ENCODE assay signal across 14 cellular contexts in the genomic region with DNA sequence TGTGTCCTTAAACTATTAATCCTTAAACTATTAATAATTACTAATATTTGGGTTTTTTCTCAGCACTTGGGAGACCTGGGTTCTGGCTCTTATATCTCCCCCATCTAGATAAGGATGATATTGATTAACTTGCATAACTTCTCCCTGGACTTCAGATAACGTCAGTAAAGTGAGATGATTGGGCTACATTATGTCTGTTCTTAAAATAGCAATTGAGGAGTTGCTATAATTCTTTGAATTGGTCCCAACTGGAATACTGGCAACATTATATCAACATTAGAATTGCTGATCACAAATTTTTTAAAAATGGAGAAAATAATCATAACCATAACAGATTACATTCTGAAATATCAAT. TPM values are rescaled to one million over a fixed set of nuclear protein-coding genes. Genes with fewer than 3 reads are reported as not detected.
DNase-seq lines count a peak whose midpoint lies in the region; ATAC-seq, FAIRE-seq and TF ChIP-seq lines count a peak whose summit lies in the region.
"Had no signal": no experiment of that assay in that cellular context is flagged by ENCODE, and none has a peak within 500 bp of the region (broad histone marks: within the 10 kb centered on the region; RNA-seq: fewer than 3 reads in every experiment).

No MANE protein-coding gene starts in this region.

- intact Hi-C loops in CD14-positive monocyte (cut with micrococcal nuclease) = no loop called here
- intact Hi-C loops in activated T-helper 2 cell treated with anti-CD3 and anti-CD28 coated beads, Interferon-gamma antibody, Interleukin-2, Interleukin-4, amounts not matched to agents 10 μg/mL and 5 μg/mL and 100 μg/mL, durations not matched to agents 14 hours and 24 hours and 36 hours (cut with micrococcal nuclease) = loop anchor here (10.0 kb wide), 1 partner anchor 1895 kb away; no protein-coding TSS in a partner anchor
- intact Hi-C loops in naive thymus-derived CD4-positive, alpha-beta T cell (cut with micrococcal nuclease) = loop anchor here in 1 of 2 donors (10.0 kb wide), 1 partner anchor 1895 kb away; no protein-coding TSS in a partner anchor

- peak overlapping the region; percentile 81 for H3K4me3 ChIP-seq in GM12864 (ENCODE audit: low read depth, low read length)
- H3K4me3 ChIP-seq in naive thymus-derived CD4-positive, alpha-beta T cell (ENCODE audit: low read length) = peak overlapping the region; percentile 95

- H3K27me3 Mint-ChIP-seq in CD14-positive monocyte (ENCODE audit: low read depth in 3 of 3) = no peaks in the 10 kb centered on the region
- H3K27me3 Mint-ChIP-seq in activated T-helper 2 cell treated with anti-CD3 and anti-CD28 coated beads, Interferon-gamma antibody, Interleukin-2, Interleukin-4, amounts not matched to agents 10 μg/mL and 5 μg/mL and 100 μg/mL, durations not matched to agents 14 hours and 24 hours and 36 hours (ENCODE audit: low read depth) = no peaks in the 10 kb centered on the region
- no peaks in the 10 kb centered on the region for H3K27me3 Mint-ChIP-seq in naive thymus-derived CD4-positive, alpha-beta T cell

- no peaks in the 10 kb centered on the region for H3K9me3 ChIP-seq in naive thymus-derived CD4-positive, alpha-beta T cell (ENCODE audit: control insufficient read depth in 2 of 3, low read length in 3 of 3)
- H3K9me3 ChIP-seq: gastroesophageal sphincter had no signal

- no peak for FAIRE-seq in urothelium cell line (lab: Jason Lieb, UNC)
- FAIRE-seq: colon had no signal

- TF ChIP-seq CTCF in CD14-positive monocyte (IDR thresholded peaks at IDR 0.05) (no peak), GM12864 (IDR thresholded peaks at IDR 0.05; ENCODE audit: low read depth, low read length, missing control alignments) (no peak)

- peaks cover 16 to 29% of the 10 kb centered on the region in 2 donors for H3K4me1 ChIP-seq in naive thymus-derived CD4-positive, alpha-beta T cell (ENCODE audit: control insufficient read depth in 2 of 2, insufficient read depth in 2 of 2, low read length in 2 of 2)
- H3K4me1 ChIP-seq: gastroesophageal sphincter had no signal

- peak overlapping the region; percentile 51 to 99 (median 96) for H3K27ac Mint-ChIP-seq in CD14-positive monocyte
- peak overlapping the region; percentile 82 for H3K27ac Mint-ChIP-seq in activated T-helper 2 cell treated with anti-CD3 and anti-CD28 coated beads, Interferon-gamma antibody, Interleukin-2, Interleukin-4, amounts not matched to agents 10 μg/mL and 5 μg/mL and 100 μg/mL, durations not matched to agents 14 hours and 24 hours and 36 hours
- peak overlapping the region; percentile 65 to 97 (median 95) for H3K27ac Mint-ChIP-seq in naive thymus-derived CD4-positive, alpha-beta T cell

- peaks cover 34 to 41% of the 10 kb centered on the region in 2 donors for H3K36me3 Mint-ChIP-seq in CD14-positive monocyte
- peaks cover 29% of the 10 kb centered on the region for H3K36me3 Mint-ChIP-seq in activated T-helper 2 cell treated with anti-CD3 and anti-CD28 coated beads, Interferon-gamma antibody, Interleukin-2, Interleukin-4, amounts not matched to agents 10 μg/mL and 5 μg/mL and 100 μg/mL, durations not matched to agents 14 hours and 24 hours and 36 hours (ENCODE audit: low read depth)
- H3K36me3 Mint-ChIP-seq in naive thymus-derived CD4-positive, alpha-beta T cell = peaks cover 6 to 23% (median 16%) of the 10 kb centered on the region in 5 donors

- H3K36me3 ChIP-seq in naive thymus-derived CD4-positive, alpha-beta T cell (ENCODE audit: control insufficient read depth in 2 of 3, insufficient read depth in 3 of 3, low read length in 3 of 3) = peaks cover 0 to 7% (median 0%) of the 10 kb centered on the region in 3 experiments
- H3K36me3 ChIP-seq: gastroesophageal sphincter had no signal

- peak overlapping the region; percentile 91 to 97 for H3K4me3 Mint-ChIP-seq in CD14-positive monocyte
- peak overlapping the region; percentile 92 for H3K4me3 Mint-ChIP-seq in activated T-helper 2 cell treated with anti-CD3 and anti-CD28 coated beads, Interferon-gamma antibody, Interleukin-2, Interleukin-4, amounts not matched to agents 10 μg/mL and 5 μg/mL and 100 μg/mL, durations not matched to agents 14 hours and 24 hours and 36 hours (ENCODE audit: low read depth)
- peak overlapping the region; percentile 80 to 98 (median 95) for H3K4me3 Mint-ChIP-seq in naive thymus-derived CD4-positive, alpha-beta T cell

- H3K27ac ChIP-seq in naive thymus-derived CD4-positive, alpha-beta T cell (ENCODE audit: low read depth, low read length) = peak overlapping the region; percentile 91
- H3K27ac ChIP-seq: KMS-11, RWPE1 had no signal

- POLR2A ChIA-PET in naive thymus-derived CD4-positive, alpha-beta T cell (lab: Charles Lee) = interaction anchor here (0.7 to 3.8 kb wide), 9 partner anchors 9 to 68 kb away, joined by 3 to 24 read pairs (median 6); no protein-coding TSS in a partner anchor

- no peaks in the 10 kb centered on the region for H3K9me3 Mint-ChIP-seq in CD14-positive monocyte
- H3K9me3 Mint-ChIP-seq in activated T-helper 2 cell treated with anti-CD3 and anti-CD28 coated beads, Interferon-gamma antibody, Interleukin-2, Interleukin-4, amounts not matched to agents 10 μg/mL and 5 μg/mL and 100 μg/mL, durations not matched to agents 14 hours and 24 hours and 36 hours = no peaks in the 10 kb centered on the region
- H3K9me3 Mint-ChIP-seq in naive thymus-derived CD4-positive, alpha-beta T cell = peaks cover 0 to 14% (median 0%) of the 10 kb centered on the region in 11 donors

- DNase-seq in CD14-positive monocyte (ENCODE audit: low spot score) (no peak), GM12864 (ENCODE audit: low read depth) (no peak), urothelium cell line (ENCODE audit: low spot score) (no peak), A172 (ENCODE audit: low spot score) (no peak), SW480 (ENCODE audit: low spot score) (no peak)
- no peak for DNase-seq in activated T-helper 2 cell treated with anti-CD3 and anti-CD28 coated beads, Interferon-gamma antibody, Interleukin-2, Interleukin-4, amounts not matched to agents 10 μg/mL and 5 μg/mL and 100 μg/mL, durations not matched to agents 14 hours and 24 hours and 36 hours (ENCODE audit: low spot score)
- DNase-seq in naive thymus-derived CD4-positive, alpha-beta T cell = no peak
- DNase-seq: activated gamma-delta T cell treated with Interleukin-2 at 50 U/mL for 16 hours; stimulated activated CD8-positive, alpha-beta memory T cell treated with anti-CD3 and anti-CD28 coated beads, Interleukin-4, amount 100 ng/mL, for 48 hours had no signal

- no peak for ATAC-seq in naive thymus-derived CD4-positive, alpha-beta T cell
- no peak for ATAC-seq in GM18867 (IDR thresholded peaks at IDR 0.05; ENCODE audit: unreplicated experiment)
- ATAC-seq: gastroesophageal sphincter had no signal

- CTCF ChIA-PET in naive thymus-derived CD4-positive, alpha-beta T cell (lab: Charles Lee) = interaction anchor here (0.8 to 1.7 kb wide), 3 partner anchors 15 to 64 kb away, joined by 3 to 7 read pairs (median 4); no protein-coding TSS in a partner anchor

- peaks cover 65% of the 10 kb centered on the region for H3K4me1 Mint-ChIP-seq in CD14-positive monocyte
- H3K4me1 Mint-ChIP-seq in activated T-helper 2 cell treated with anti-CD3 and anti-CD28 coated beads, Interferon-gamma antibody, Interleukin-2, Interleukin-4, amounts not matched to agents 10 μg/mL and 5 μg/mL and 100 μg/mL, durations not matched to agents 14 hours and 24 hours and 36 hours (ENCODE audit: low read depth) = peaks cover 48% of the 10 kb centered on the region
- H3K4me1 Mint-ChIP-seq in naive thymus-derived CD4-positive, alpha-beta T cell = peaks cover 47 to 73% (median 66%) of the 10 kb centered on the region in 7 donors

- H3K27me3 ChIP-seq in naive thymus-derived CD4-positive, alpha-beta T cell (ENCODE audit: control insufficient read depth in 2 of 2, insufficient read depth in 2 of 2, low read length in 2 of 2) = no peaks in the 10 kb centered on the region

RNA-seq across cellular contexts. Expression of a gene that starts 1.9 kb away (rescaled TPM):
- polyA plus RNA-seq in CD14-positive monocyte = 10 to 100 TPM; 24.6 to 45.4 TPM
- 45.2 and 47.4 TPM in 2 replicates for total RNA-seq in activated T-helper 2 cell treated with anti-CD3 and anti-CD28 coated beads, Interferon-gamma antibody, Interleukin-2, Interleukin-4, amounts not matched to agents 10 μg/mL and 5 μg/mL and 100 μg/mL, durations not matched to agents 14 hours and 24 hours and 36 hours
- 100 to 1,000 TPM in 1 of 5 experiments, 10 to 100 TPM in 4; 64.7 to 101 (median 88.0) TPM for total RNA-seq in naive thymus-derived CD4-positive, alpha-beta T cell
- polyA plus RNA-seq in naive thymus-derived CD4-positive, alpha-beta T cell = 10 to 100 TPM; 60.2 to 70.5 TPM
- not detected in 2 replicates for total RNA-seq in A172 (2014; rRNA removed; shearing (Covaris generic))

Comparison
In these comparisons a context has a peak if more than half of its experiments do, and no peak if none do; other contexts are left out.
1. RNA of a gene that starts 1.9 kb away (total RNA-seq): 64.7 to 101 TPM in naive thymus-derived CD4-positive, alpha-beta T cell and 45.2 to 47.4 TPM in activated T-helper 2 cell treated with anti-CD3 and anti-CD28 coated beads, Interferon-gamma antibody, Interleukin-2, Interleukin-4, amounts not matched to agents 10 μg/mL and 5 μg/mL and 100 μg/mL, durations not matched to agents 14 hours and 24 hours and 36 hours; not detected in A172; every median in the first group is over 10 times any median in the second.
2. Peak in every context shown above with its lines, with median percentiles within 50 percentile points of each other: H3K27ac Mint-ChIP-seq and H3K4me3 Mint-ChIP-seq.